9 cellular contexts compared by ENCODE assay signal in genomic region chr15:37824717-37825382, GRCh38.
A peak's percentile ranks its signal among the peaks of the same experiment; 100 is the strongest.
DNase-seq lines count a peak whose midpoint lies in the region; ATAC-seq and TF ChIP-seq lines count a peak whose summit lies in the region.
"Had no signal": no experiment of that assay in that cellular context is flagged by ENCODE, and none has a peak within 500 bp of the region (broad histone marks: within the 10 kb centered on the region; RNA-seq: fewer than 3 reads in every experiment).

No MANE protein-coding gene starts in this region.

- no peak overlapping the region for H3K4me3 ChIP-seq in HFF-Myc (replicated peaks; ENCODE audit: low read depth, low read length)
- no peak overlapping the region for H3K4me3 ChIP-seq in SJSA1
- H3K4me3 ChIP-seq in fibroblast of villous mesenchyme (ENCODE audit: low read depth, low read length), result no peak overlapping the region
- H3K4me3 ChIP-seq: spleen had no signal

- TF ChIP-seq CTCF in HFF-Myc (IDR thresholded peaks at IDR 0.05; ENCODE audit: low read depth, low read length, missing control alignments) (peak; percentile 24), fibroblast of villous mesenchyme (IDR thresholded peaks at IDR 0.05; ENCODE audit: insufficient read depth, low read depth, low read length) (peak; percentile 28)

- no peaks in the 10 kb centered on the region for H3K9me3 ChIP-seq in SJSA1 (replicated peaks)
- H3K9me3 ChIP-seq: spleen had no signal

- DNase-seq in A172 (ENCODE audit: low spot score) (peak; percentile 88), HFF-Myc (ENCODE audit: extremely low read depth, low read depth) (peak; percentile 90), SJSA1 (ENCODE audit: low read depth in 1 of 2, low spot score in 2 of 2) (peak; percentile 80 to 84), fibroblast of villous mesenchyme (ENCODE audit: low read depth) (peak; percentile 94)
- DNase-seq: spleen had no signal

- H3K27me3 ChIP-seq in SJSA1 (replicated peaks), result no peaks in the 10 kb centered on the region
- H3K27me3 ChIP-seq: spleen had no signal

- no peaks in the 10 kb centered on the region for H3K36me3 ChIP-seq in SJSA1
- H3K36me3 ChIP-seq: spleen had no signal

- ATAC-seq in GM18907 (IDR thresholded peaks at IDR 0.05; ENCODE audit: unreplicated experiment), result no peak
- ATAC-seq in HG03039 (IDR thresholded peaks at IDR 0.05; ENCODE audit: unreplicated experiment), result no peak
- ATAC-seq in GM21526 (IDR thresholded peaks at IDR 0.05; ENCODE audit: low FRiP score, unreplicated experiment), result no peak
- no peak for ATAC-seq in GM21381 (IDR thresholded peaks at IDR 0.05; ENCODE audit: unreplicated experiment)

- peaks cover 8% of the 10 kb centered on the region for H3K4me1 ChIP-seq in SJSA1 (replicated peaks)
- H3K4me1 ChIP-seq: spleen had no signal

- H3K27ac ChIP-seq in SJSA1, result peak overlapping the region; percentile 26
